8 cellular contexts compared by ENCODE assay signal in genomic region chr11:114075891-114076441, GRCh38. TPM values are rescaled to one million over a fixed set of nuclear protein-coding genes. Genes with fewer than 3 reads are reported as not detected.
DNase-seq lines count a peak whose midpoint lies in the region; TF ChIP-seq lines count a peak whose summit lies in the region.

No MANE protein-coding gene starts in this region.

- no peak overlapping the region for H3K4me2 ChIP-seq in fibroblast of lung (ENCODE audit: extremely low read depth, insufficient read depth, low read length)
- no peak overlapping the region for H3K4me2 ChIP-seq in trophoblast cell (ENCODE audit: low read length)

- no peak overlapping the region for H2AFZ ChIP-seq in fibroblast of lung (ENCODE audit: low read length)
- H2AFZ ChIP-seq in trophoblast cell (ENCODE audit: insufficient read depth, low read length, poor library complexity) = no peak overlapping the region

- H3K79me1 ChIP-seq in trophoblast cell (ENCODE audit: low read length) = no peaks in the 10 kb centered on the region

- no peak overlapping the region for H3K18ac ChIP-seq in trophoblast cell (ENCODE audit: low read length)

- no peak overlapping the region for H3K4ac ChIP-seq in trophoblast cell (ENCODE audit: low read depth, low read length)

- peak; percentile 83 for DNase-seq in AG20443 (ENCODE audit: low spot score)
- DNase-seq in HFF-Myc (ENCODE audit: extremely low read depth, low read depth) = no peak
- DNase-seq in activated CD4-positive, alpha-beta T cell treated with anti-CD3 and anti-CD28 coated beads, Interleukin-2, amount 50 U/mL, for 48 hours = peak; percentile 39 to 46
- DNase-seq in fibroblast of lung (ENCODE audit: low read depth in 2 of 2) = peak; percentile 12 to 83
- peak; percentile 7 to 51 for DNase-seq in trophoblast cell
- no peak for DNase-seq in NCI-H187 treated with DMSO at 0.1 percent for 48 hours (lab: John Stamatoyannopoulos, UW)
- DNase-seq in NOMO-1 (lab: John Stamatoyannopoulos, UW; ENCODE audit: unreplicated experiment in 2 of 2) = no peak
- no peak for DNase-seq in NCI-H345 treated with DMSO at 0.1 percent for 48 hours (lab: John Stamatoyannopoulos, UW; ENCODE audit: unreplicated experiment)

- no peaks in the 10 kb centered on the region for H3K9me3 ChIP-seq in fibroblast of lung (ENCODE audit: control insufficient read depth, insufficient read depth, low read depth, low read length)
- no peaks in the 10 kb centered on the region for H3K9me3 ChIP-seq in trophoblast cell (ENCODE audit: insufficient read depth, low read depth, low read length)

- peak; percentile 69 for TF ChIP-seq CTCF in HFF-Myc (IDR thresholded peaks at IDR 0.05; ENCODE audit: low read depth, low read length, missing control alignments)
- peak; percentile 56 to 76 for TF ChIP-seq CTCF in fibroblast of lung (conservative IDR thresholded peaks at IDR 0.05 in 1 of 2, IDR thresholded peaks at IDR 0.05 in 1 of 2; ENCODE audit: low read depth in 1 of 2, low read length in 2 of 2)

- no peak overlapping the region for H2AK5ac ChIP-seq in trophoblast cell (ENCODE audit: low read length)

- H4K20me1 ChIP-seq in fibroblast of lung (ENCODE audit: control insufficient read depth, extremely low read depth, insufficient read depth, low read length) = no peaks in the 10 kb centered on the region

- H3K23ac ChIP-seq in trophoblast cell (ENCODE audit: low read length) = no peak overlapping the region

- H3K27ac ChIP-seq in fibroblast of lung (ENCODE audit: insufficient read depth, low read length) (no peak overlapping the region), trophoblast cell (ENCODE audit: low read depth, low read length) (no peak overlapping the region)

- H4K91ac ChIP-seq in trophoblast cell (ENCODE audit: low read depth, low read length) = no peak overlapping the region

- no peak overlapping the region for H2BK5ac ChIP-seq in trophoblast cell (ENCODE audit: low read depth, low read length, poor library complexity)

- H3K9ac ChIP-seq in fibroblast of lung (ENCODE audit: insufficient read depth, low read length) (no peak overlapping the region), trophoblast cell (ENCODE audit: low read length) (no peak overlapping the region)

- H3K79me2 ChIP-seq in fibroblast of lung (ENCODE audit: control insufficient read depth, insufficient read depth, low read length) (no peaks in the 10 kb centered on the region), trophoblast cell (ENCODE audit: control insufficient read depth, insufficient read depth, low read length, poor library complexity) (no peaks in the 10 kb centered on the region)

- no peak overlapping the region for H4K12ac ChIP-seq in trophoblast cell (ENCODE audit: low read depth, low read length)

- H2BK120ac ChIP-seq in trophoblast cell (ENCODE audit: insufficient read depth, low read length, poor library complexity) = no peak overlapping the region

- H4K8ac ChIP-seq in trophoblast cell (ENCODE audit: low read depth, low read length) = no peak overlapping the region

- H3K14ac ChIP-seq in trophoblast cell (ENCODE audit: low read length) = no peak overlapping the region

- H3K36me3 ChIP-seq in fibroblast of lung (ENCODE audit: control insufficient read depth, insufficient read depth, low read length) (no peaks in the 10 kb centered on the region), trophoblast cell (ENCODE audit: control insufficient read depth in 1 of 2, insufficient read depth in 2 of 2, low read length in 2 of 2) (no peaks in the 10 kb centered on the region)

- H3K27me3 ChIP-seq in fibroblast of lung (ENCODE audit: control insufficient read depth, insufficient read depth, low read length) (peaks cover 2% of the 10 kb centered on the region), trophoblast cell (ENCODE audit: insufficient read depth, low read length) (no peaks in the 10 kb centered on the region)

- H3K4me1 ChIP-seq in fibroblast of lung (ENCODE audit: control insufficient read depth, extremely low read depth, insufficient read depth, low read length) (no peaks in the 10 kb centered on the region), trophoblast cell (ENCODE audit: control insufficient read depth in 1 of 2, insufficient read depth in 2 of 2, low read length in 2 of 2) (peaks cover 5 to 10% of the 10 kb centered on the region in 2 experiments)

- WGBS in trophoblast cell (ENCODE audit: extremely low coverage, insufficient coverage, insufficient read length) = no CpG with 5 or more reads among the region's 18 CpGs

- H2BK12ac ChIP-seq in trophoblast cell (ENCODE audit: low read length) = no peak overlapping the region

- no peak overlapping the region for H3K4me3 ChIP-seq in HFF-Myc (replicated peaks; ENCODE audit: low read depth, low read length)
- peak overlapping the region in 1 of 4 experiments; percentile 26 for H3K4me3 ChIP-seq in fibroblast of lung (replicated peaks in 1 of 4; ENCODE audit: control extremely low read depth in 1 of 4, insufficient read depth in 1 of 4, low read depth in 3 of 4, low read length in 4 of 4)
- no peak overlapping the region for H3K4me3 ChIP-seq in trophoblast cell (ENCODE audit: low read depth, low read length)

RNA-seq across cellular contexts. Expression of gene ZBTB16, which starts 16.5 kb away (rescaled TPM):
- total RNA-seq in fibroblast of lung = 0.26 TPM in 1 of 2 replicates, not detected in the other
- polyA plus RNA-seq in fibroblast of lung = not detected in 2 replicates
- polyA plus RNA-seq in fibroblast of lung (2012) = not detected in 2 replicates
- polyA minus RNA-seq in fibroblast of lung (ENCODE audit: low replicate concordance) = not detected in 2 replicates
- polyA plus RNA-seq in trophoblast cell (2013) = 0.06 and 0.07 TPM in 2 replicates

Comparison
In these comparisons a context has a peak if more than half of its experiments do, and no peak if none do; other contexts are left out.
1. DNase-seq: peak in AG20443 (single experiment), activated CD4-positive, alpha-beta T cell treated with anti-CD3 and anti-CD28 coated beads, Interleukin-2, amount 50 U/mL, for 48 hours (2 of 2), fibroblast of lung (2 of 2) and trophoblast cell (2 of 2); none in HFF-Myc (single experiment), NCI-H187 treated with DMSO at 0.1 percent for 48 hours (single experiment), NOMO-1 (0 of 2) and NCI-H345 treated with DMSO at 0.1 percent for 48 hours (single experiment).